Comparison of ENCODE assay signal across 8 cellular contexts in the genomic region with DNA sequence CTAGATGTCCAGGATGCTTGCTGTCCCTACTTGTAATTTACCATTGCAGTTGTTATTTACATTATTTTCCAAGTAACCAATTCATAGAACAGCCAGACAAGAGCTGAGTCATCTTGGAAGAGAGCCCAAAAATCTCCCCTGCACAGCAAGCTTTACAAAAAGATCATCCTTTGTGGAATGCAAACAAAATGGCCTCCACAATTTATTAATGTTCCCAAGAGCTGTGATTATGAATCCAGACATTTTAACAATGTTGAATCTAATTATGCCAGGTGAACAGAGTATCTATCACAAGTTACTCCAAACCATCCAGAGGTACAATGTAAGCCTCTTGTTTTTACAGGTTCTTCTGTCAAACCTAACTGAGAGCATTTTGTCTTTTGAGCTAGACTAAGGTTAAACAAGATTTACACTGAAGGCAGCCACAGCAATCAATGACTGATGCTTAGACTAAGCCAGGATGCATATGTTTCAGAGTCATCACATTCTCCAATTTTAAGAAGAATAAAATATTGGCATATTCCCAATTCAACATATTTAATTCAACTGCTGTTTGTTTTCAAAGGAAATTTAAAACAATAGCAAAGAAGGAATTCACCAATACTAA.
DNase-seq lines count a peak whose midpoint lies in the region; ATAC-seq and TF ChIP-seq lines count a peak whose summit lies in the region.

No MANE protein-coding gene starts in this region.

- H3K9me3 ChIP-seq in SK-N-MC (ENCODE audit: low read depth, low read length) = 0 out of 2 replicates have a peak, but pooled peaks cover 6% of the 10 kb centered on the region

- no peak for ATAC-seq in GM21576 (IDR thresholded peaks at IDR 0.05; ENCODE audit: unreplicated experiment)
- no peak for ATAC-seq in HG03439 (IDR thresholded peaks at IDR 0.05; ENCODE audit: unreplicated experiment)

- TF ChIP-seq CTCF in AG10803 (conservative IDR thresholded peaks at IDR 0.05; ENCODE audit: low read length) = no peak
- no peak for TF ChIP-seq CTCF in HFF-Myc (IDR thresholded peaks at IDR 0.05; ENCODE audit: low read depth, low read length, missing control alignments)

- H3K36me3 ChIP-seq in SK-N-MC (ENCODE audit: insufficient read depth, low read length) = no peaks in the 10 kb centered on the region

- no peak overlapping the region for H3K9ac ChIP-seq in SK-N-MC (ENCODE audit: insufficient read length)

- peak overlapping the region; percentile 61; the same call in 1 of the 2 replicates for H3K27ac ChIP-seq in SK-N-MC

- H3K4me3 ChIP-seq in AG10803 (ENCODE audit: low read length) = no peak overlapping the region
- H3K4me3 ChIP-seq in HFF-Myc (replicated peaks; ENCODE audit: low read depth, low read length) = no peak overlapping the region
- H3K4me3 ChIP-seq in SK-N-MC = peak overlapping the region; percentile 1; the same call in 1 of the 2 replicates

- DNase-seq in AG10803 (ENCODE audit: low read depth) = peak; percentile 81
- peak; percentile 96 for DNase-seq in HFF-Myc (ENCODE audit: extremely low read depth, low read depth)
- no peak for DNase-seq in SK-N-MC (ENCODE audit: low read depth, low spot score)
- peak; percentile 25 for DNase-seq in hepatic stellate cell (ENCODE audit: low spot score)
- DNase-seq in NK-92 (lab: John Stamatoyannopoulos, UW; ENCODE audit: unreplicated experiment) = no peak
- DNase-seq in Kasumi-1 (lab: John Stamatoyannopoulos, UW) = no peak

Comparison
In these comparisons a context has a peak if more than half of its experiments do, and no peak if none do; other contexts are left out.
1. DNase-seq: peak in AG10803 (single experiment), HFF-Myc (single experiment) and hepatic stellate cell (single experiment); none in SK-N-MC (single experiment), NK-92 (single experiment) and Kasumi-1 (0 of 2).